15 cellular contexts compared by ENCODE assay signal in the genomic region with DNA sequence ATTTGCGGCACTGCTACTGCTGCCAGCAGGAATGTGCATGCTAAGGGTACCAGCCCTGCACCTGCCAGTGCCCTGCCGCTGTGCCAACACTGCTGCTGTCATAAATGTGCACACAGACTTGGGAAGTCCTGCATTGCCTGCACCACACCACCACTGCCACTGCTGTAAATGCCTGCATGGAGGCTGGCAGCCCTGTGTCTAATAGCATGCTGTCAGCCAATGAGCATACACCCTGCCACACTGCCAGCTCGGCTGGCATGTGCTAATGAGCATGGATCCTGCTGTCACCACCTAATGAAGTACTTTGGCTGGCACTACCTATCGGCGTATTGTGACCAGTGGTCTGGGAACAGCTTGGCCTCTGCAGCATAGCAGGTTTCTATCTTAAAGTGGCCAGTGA.
"Had no signal": no experiment of that assay in that cellular context is flagged by ENCODE, and none has a peak within 500 bp of the region (broad histone marks: within the 10 kb centered on the region; RNA-seq: fewer than 3 reads in every experiment).

No MANE protein-coding gene starts in this region.

- H3K36me3 ChIP-seq: gastrocnemius medialis, neutrophil, sigmoid colon, thyroid gland had no signal

- H3K9me3 ChIP-seq: gastrocnemius medialis, sigmoid colon, thyroid gland had no signal

- ATAC-seq: esophagus mucosa; gastrocnemius medialis; left colon; naive thymus-derived CD4-positive, alpha-beta T cell had no signal

- H3K4me1 ChIP-seq: gastrocnemius medialis, sigmoid colon, thyroid gland had no signal

- DNase-seq: central memory CD4-positive, alpha-beta T cell; effector memory CD4-positive, alpha-beta T cell; gastrocnemius medialis; immature natural killer cell; left colon; mammary epithelial cell; naive thymus-derived CD4-positive, alpha-beta T cell; nephron progenitor cell; sigmoid colon; stimulated activated CD4-positive, alpha-beta T cell treated with anti-CD3 and anti-CD28 coated beads, Interleukin-2, amount 100 ng/mL, for 48 hours; stimulated activated naive CD4-positive, alpha-beta T cell treated with Interleukin-2 at 50 U/mL for 16 hours; thyroid gland had no signal

- H3K27ac ChIP-seq: gastrocnemius medialis, neutrophil, sigmoid colon, skin epidermis, thyroid gland had no signal

- H3K4me3 ChIP-seq: gastrocnemius medialis, sigmoid colon, skin epidermis, thyroid gland had no signal

- H3K27me3 ChIP-seq: gastrocnemius medialis, neutrophil, sigmoid colon, thyroid gland had no signal
